Comparison of ENCODE assay signal across 12 cellular contexts in the genomic region with DNA sequence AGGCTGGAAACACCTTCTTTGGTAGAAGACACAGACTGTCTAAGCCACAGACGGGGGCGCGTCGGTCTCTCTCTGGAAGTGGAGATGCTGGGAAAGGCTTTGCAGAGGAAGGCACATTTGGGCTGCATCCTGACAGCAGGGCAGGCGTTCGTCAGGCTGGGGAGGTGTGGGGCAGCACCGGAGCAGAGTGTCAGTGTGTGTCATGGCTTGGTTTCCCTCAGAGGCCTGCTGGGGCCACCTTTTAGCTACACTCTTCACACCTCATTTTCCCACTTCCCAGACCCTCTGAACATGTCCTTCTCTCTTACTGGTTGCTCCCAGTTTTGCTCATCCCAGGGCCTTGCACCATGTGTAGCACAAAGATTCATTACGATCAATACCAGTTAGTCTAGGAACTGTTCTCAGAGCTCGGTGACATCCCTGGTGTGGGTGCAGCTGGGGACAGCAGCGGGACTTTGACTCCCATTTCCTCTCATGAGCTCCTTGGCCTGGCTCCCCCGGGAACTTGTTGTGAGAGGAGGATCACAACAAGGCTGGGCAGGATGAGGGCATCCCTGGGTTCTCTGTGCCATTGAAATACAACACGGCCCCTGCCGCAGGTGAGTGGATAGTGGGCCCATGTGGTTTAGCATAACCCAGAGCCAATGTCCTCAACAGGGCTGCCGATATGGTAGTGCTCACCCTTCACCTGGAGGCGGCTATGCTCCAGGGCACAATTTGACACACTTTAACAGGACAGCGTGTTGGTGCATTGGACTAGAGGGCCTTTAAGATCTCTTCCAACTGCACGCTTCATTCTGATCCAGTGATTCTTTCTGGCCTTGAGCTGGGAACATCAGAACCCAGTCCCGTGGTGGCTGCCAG. TPM values are rescaled to one million over a fixed set of nuclear protein-coding genes. Genes with fewer than 3 reads are reported as not detected.
DNase-seq lines count a peak whose midpoint lies in the region; ATAC-seq, FAIRE-seq and TF ChIP-seq lines count a peak whose summit lies in the region.
"Had no signal": no experiment of that assay in that cellular context is flagged by ENCODE, and none has a peak within 500 bp of the region (broad histone marks: within the 10 kb centered on the region; RNA-seq: fewer than 3 reads in every experiment).

No MANE protein-coding gene starts in this region.

- H3K9me3 ChIP-seq in CD8-positive, alpha-beta T cell (ENCODE audit: low read length): no peaks in the 10 kb centered on the region
- H3K9me3 ChIP-seq in esophagus squamous epithelium: no peaks in the 10 kb centered on the region

- CTCF ChIA-PET in CD8-positive, alpha-beta T cell (lab: Charles Lee): interaction anchor here (0.7 to 21.1 kb wide), 20 partner anchors 11 to 311 kb away, joined by 3 to 638 read pairs (median 6); a partner anchor contains a TSS

- no peak for DNase-seq in CD8-positive, alpha-beta T cell
- no peak for DNase-seq in activated naive CD8-positive, alpha-beta T cell treated with anti-CD3 and anti-CD28 coated beads, Interleukin-2, amount 10 ng/mL, durations not matched to agents 7 days and 5 days
- DNase-seq in NCI-H2107 treated with DMSO at 0.1 percent for 48 hours (lab: John Stamatoyannopoulos, UW; ENCODE audit: unreplicated experiment): no peak
- DNase-seq in D721Med (ENCODE audit: insufficient read length, low spot score): no peak
- DNase-seq in KG1 (lab: John Stamatoyannopoulos, UW): no peak
- no peak for DNase-seq in esophagus squamous epithelium (lab: John Stamatoyannopoulos, UW)
- DNase-seq: cortex of kidney had no signal

- H3K4me1 Mint-ChIP-seq in CD8-positive, alpha-beta T cell (ENCODE audit: low read depth): peaks cover 71% of the 10 kb centered on the region
- peaks cover 67% of the 10 kb centered on the region for H3K4me1 Mint-ChIP-seq in activated naive CD8-positive, alpha-beta T cell treated with anti-CD3 and anti-CD28 coated beads, Interleukin-2, amount 10 ng/mL, durations not matched to agents 7 days and 5 days

- 84 to 90% methylated on average over 11 to 14 of the region's 18 CpGs for WGBS in esophagus squamous epithelium, 2 donors

- TF ChIP-seq CTCF in CD8-positive, alpha-beta T cell (IDR thresholded peaks at IDR 0.05): no peak
- TF ChIP-seq CTCF in D721Med (IDR thresholded peaks at IDR 0.05; ENCODE audit: insufficient read depth, missing control alignments): no peak
- no peak for TF ChIP-seq CTCF in esophagus squamous epithelium (IDR thresholded peaks at IDR 0.05)

- no peaks in the 10 kb centered on the region for H3K27me3 ChIP-seq in CD8-positive, alpha-beta T cell (ENCODE audit: insufficient read depth, low read length)
- H3K27me3 ChIP-seq in esophagus squamous epithelium: peaks cover 0 to 63% (median 0%) of the 10 kb centered on the region in 4 donors

- peak overlapping the region; percentile 97 for H3K27ac Mint-ChIP-seq in CD8-positive, alpha-beta T cell
- peak overlapping the region; percentile 94 for H3K27ac Mint-ChIP-seq in activated naive CD8-positive, alpha-beta T cell treated with anti-CD3 and anti-CD28 coated beads, Interleukin-2, amount 10 ng/mL, durations not matched to agents 7 days and 5 days

- no peaks in the 10 kb centered on the region for H3K27me3 Mint-ChIP-seq in CD8-positive, alpha-beta T cell (ENCODE audit: low read depth)
- no peaks in the 10 kb centered on the region for H3K27me3 Mint-ChIP-seq in activated naive CD8-positive, alpha-beta T cell treated with anti-CD3 and anti-CD28 coated beads, Interleukin-2, amount 10 ng/mL, durations not matched to agents 7 days and 5 days

- H3K4me3 Mint-ChIP-seq in CD8-positive, alpha-beta T cell: peak overlapping the region; percentile 44
- H3K4me3 Mint-ChIP-seq in activated naive CD8-positive, alpha-beta T cell treated with anti-CD3 and anti-CD28 coated beads, Interleukin-2, amount 10 ng/mL, durations not matched to agents 7 days and 5 days: peak overlapping the region; percentile 71

- peaks cover 76% of the 10 kb centered on the region for H3K4me1 ChIP-seq in CD8-positive, alpha-beta T cell (ENCODE audit: insufficient read depth, low read length)
- H3K4me1 ChIP-seq in esophagus squamous epithelium: peaks cover 0 to 49% (median 16%) of the 10 kb centered on the region in 3 donors

- H3K36me3 ChIP-seq in CD8-positive, alpha-beta T cell (ENCODE audit: insufficient read depth, low read length): no peaks in the 10 kb centered on the region
- H3K36me3 ChIP-seq in esophagus squamous epithelium: no peaks in the 10 kb centered on the region

- POLR2A ChIA-PET in CD8-positive, alpha-beta T cell (lab: Charles Lee): interaction anchor here (0.6 to 25.3 kb wide), 20 partner anchors 10 to 1081 kb away, joined by 3 to 724 read pairs (median 4); a partner anchor contains a TSS
- POLR2A ChIA-PET in activated naive CD8-positive, alpha-beta T cell treated with anti-CD3 and anti-CD28 coated beads, Interleukin-2, amount 10 ng/mL, durations not matched to agents 7 days and 5 days (lab: Charles Lee): interaction anchor here (0.6 to 8.7 kb wide), 16 partner anchors 7 to 1074 kb away, joined by 3 to 205 read pairs (median 6); a partner anchor contains a TSS

- peak overlapping the region; percentile 7 for H3K4me3 ChIP-seq in CD8-positive, alpha-beta T cell (ENCODE audit: low read depth, low read length)
- no peak overlapping the region for H3K4me3 ChIP-seq in esophagus squamous epithelium

- ATAC-seq in CD8-positive, alpha-beta T cell: no peak
- peak; percentile 36 for ATAC-seq in GM19035 (IDR thresholded peaks at IDR 0.05; ENCODE audit: unreplicated experiment)
- peak; percentile 5 for ATAC-seq in HG03039 (IDR thresholded peaks at IDR 0.05; ENCODE audit: unreplicated experiment)
- ATAC-seq in activated naive CD8-positive, alpha-beta T cell treated with anti-CD3 and anti-CD28 coated beads, Interleukin-2, amount 10 ng/mL, durations not matched to agents 7 days and 5 days (ENCODE audit: low read depth): no peak

- intact Hi-C loops in CD8-positive, alpha-beta T cell (cut with DNase I, micrococcal nuclease): loop anchor here (1.0 to 10.0 kb wide), 8 partner anchors 11 to 690 kb away; a partner anchor contains a TSS
- intact Hi-C loops in esophagus squamous epithelium (cut with DNase I): no loop called here

- no peak for TF ChIP-seq POLR2A in esophagus squamous epithelium (IDR thresholded peaks at IDR 0.05)

- FAIRE-seq in D721Med (lab: Jason Lieb, UNC): no peak
- FAIRE-seq: H54 had no signal

- H3K36me3 Mint-ChIP-seq in CD8-positive, alpha-beta T cell: no peaks in the 10 kb centered on the region
- no peaks in the 10 kb centered on the region for H3K36me3 Mint-ChIP-seq in activated naive CD8-positive, alpha-beta T cell treated with anti-CD3 and anti-CD28 coated beads, Interleukin-2, amount 10 ng/mL, durations not matched to agents 7 days and 5 days

- H3K27ac ChIP-seq in CD8-positive, alpha-beta T cell (ENCODE audit: low read depth, low read length): peak overlapping the region; percentile 62
- H3K27ac ChIP-seq in esophagus squamous epithelium: no peak overlapping the region

- no peaks in the 10 kb centered on the region for H3K9me3 Mint-ChIP-seq in CD8-positive, alpha-beta T cell
- H3K9me3 Mint-ChIP-seq in activated naive CD8-positive, alpha-beta T cell treated with anti-CD3 and anti-CD28 coated beads, Interleukin-2, amount 10 ng/mL, durations not matched to agents 7 days and 5 days: no peaks in the 10 kb centered on the region

RNA-seq across cellular contexts. Expression of a gene that starts 33.0 kb away (rescaled TPM):
- 10 to 100 TPM; 64.8 to 74.9 TPM for total RNA-seq in CD8-positive, alpha-beta T cell
- total RNA-seq in activated naive CD8-positive, alpha-beta T cell treated with anti-CD3 and anti-CD28 coated beads, Interleukin-2, amount 10 ng/mL, durations not matched to agents 7 days and 5 days: 100 to 1,000 TPM; 109 to 117 TPM
- total RNA-seq in esophagus squamous epithelium: 10 to 100 TPM; 47.2 to 89.3 (median 62.5) TPM

RNA-seq across cellular contexts. Expression of a gene that starts 49.4 kb away (rescaled TPM):
- 100 to 1,000 TPM; 196 to 199 TPM for total RNA-seq in CD8-positive, alpha-beta T cell
- 100 to 1,000 TPM; 231 to 238 TPM for total RNA-seq in activated naive CD8-positive, alpha-beta T cell treated with anti-CD3 and anti-CD28 coated beads, Interleukin-2, amount 10 ng/mL, durations not matched to agents 7 days and 5 days
- under 1 TPM in 3 of 4 donors, not detected in 1; 0.12 to 0.95 (median 0.53) TPM for total RNA-seq in esophagus squamous epithelium
- total RNA-seq: LHCN-M2 had no signal

RNA-seq across cellular contexts. Expression of a gene that starts 50.3 kb away (rescaled TPM):
- not detected for total RNA-seq in CD8-positive, alpha-beta T cell
- not detected for total RNA-seq in activated naive CD8-positive, alpha-beta T cell treated with anti-CD3 and anti-CD28 coated beads, Interleukin-2, amount 10 ng/mL, durations not matched to agents 7 days and 5 days
- total RNA-seq in esophagus squamous epithelium: 1 to 10 TPM in 2 of 4 donors, under 1 TPM in 1, not detected in 1; 0.79 to 1.8 (median 1.3) TPM
- total RNA-seq: activated CD8-positive, alpha-beta memory T cell treated with anti-CD3 and anti-CD28 coated beads for 36 hours; LHCN-M2 had no signal

Comparison
In these comparisons a context has a peak if more than half of its experiments do, and no peak if none do; other contexts are left out.
1. ATAC-seq: peak in GM19035 (single experiment) and HG03039 (single experiment); none in CD8-positive, alpha-beta T cell (single experiment) and activated naive CD8-positive, alpha-beta T cell treated with anti-CD3 and anti-CD28 coated beads, Interleukin-2, amount 10 ng/mL, durations not matched to agents 7 days and 5 days (single experiment).
2. RNA of a gene that starts 49.4 kb away (total RNA-seq): 231 to 238 TPM in activated naive CD8-positive, alpha-beta T cell treated with anti-CD3 and anti-CD28 coated beads, Interleukin-2, amount 10 ng/mL, durations not matched to agents 7 days and 5 days and 196 to 199 TPM in CD8-positive, alpha-beta T cell; 0.12 to 0.95 TPM in esophagus squamous epithelium; every median in the first group is over 100 times any median in the second.